16 cellular contexts compared by ENCODE assay signal in the genomic region with DNA sequence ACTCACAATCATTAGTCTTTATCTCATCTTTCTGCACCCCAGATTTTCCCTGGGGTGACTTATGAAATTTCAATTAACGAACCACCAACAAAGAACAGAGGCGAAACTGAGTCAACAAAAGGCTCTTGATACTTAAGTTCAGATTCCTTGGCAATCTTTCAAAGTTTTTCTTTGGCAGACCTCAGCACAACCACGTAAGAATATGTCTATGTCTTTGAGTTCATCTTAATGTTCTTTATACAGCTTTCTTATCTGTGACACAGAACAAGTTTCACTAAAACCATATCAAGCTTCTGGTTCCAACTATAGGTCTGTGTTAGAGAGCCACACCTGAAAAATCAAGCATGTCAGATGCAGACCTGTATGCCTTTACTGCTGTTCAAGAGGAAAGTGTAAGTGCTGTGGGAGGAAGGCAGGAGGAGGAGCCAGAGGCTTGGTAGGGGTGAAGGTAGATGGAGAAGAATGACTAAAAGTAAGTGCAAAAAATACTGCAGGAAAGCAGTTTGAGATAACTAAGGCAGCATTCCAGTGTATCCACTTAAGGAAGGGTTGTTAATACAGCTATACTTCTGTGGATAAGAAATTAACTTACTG.
A peak's percentile ranks its signal among the peaks of the same experiment; 100 is the strongest.
DNase-seq lines count a peak whose midpoint lies in the region; TF ChIP-seq lines count a peak whose summit lies in the region.
"Had no signal": no experiment of that assay in that cellular context is flagged by ENCODE, and none has a peak within 500 bp of the region (broad histone marks: within the 10 kb centered on the region; RNA-seq: fewer than 3 reads in every experiment).

No MANE protein-coding gene starts in this region.

- no peaks in the 10 kb centered on the region for H3K9me3 ChIP-seq in cardiac muscle cell (ENCODE audit: low read depth)
- H3K9me3 ChIP-seq in right atrium auricular region = no peaks in the 10 kb centered on the region
- H3K9me3 ChIP-seq: left ventricle myocardium inferior, neutrophil, uterus had no signal

- no peak overlapping the region for H3K4me3 ChIP-seq in cardiac muscle cell
- no peak overlapping the region for H3K4me3 ChIP-seq in right atrium auricular region
- H3K4me3 ChIP-seq: dorsolateral prefrontal cortex, left ventricle myocardium inferior, uterus had no signal

- TF ChIP-seq CTCF in cardiac muscle cell (IDR thresholded peaks at IDR 0.05; ENCODE audit: low read depth, low read length) (no peak), right atrium auricular region (IDR thresholded peaks at IDR 0.05) (no peak)

- H3K27ac ChIP-seq in cardiac muscle cell (peak overlapping the region; percentile 80), right atrium auricular region (no peak overlapping the region)
- H3K27ac ChIP-seq: left ventricle myocardium inferior, neutrophil, uterus had no signal

- peaks cover 3% of the 10 kb centered on the region for H3K36me3 ChIP-seq in cardiac muscle cell
- H3K36me3 ChIP-seq in right atrium auricular region = no peaks in the 10 kb centered on the region
- H3K36me3 ChIP-seq: left ventricle myocardium inferior, neutrophil, uterus had no signal

- H3K27me3 ChIP-seq in cardiac muscle cell (no peaks in the 10 kb centered on the region), right atrium auricular region (no peaks in the 10 kb centered on the region)
- H3K27me3 ChIP-seq: dorsolateral prefrontal cortex, neutrophil, uterus had no signal

- H3K4me1 ChIP-seq in cardiac muscle cell (ENCODE audit: low read depth) (peaks cover 29% of the 10 kb centered on the region), right atrium auricular region (no peaks in the 10 kb centered on the region)
- H3K4me1 ChIP-seq: left ventricle myocardium inferior, uterus had no signal

- DNase-seq in cardiac muscle cell (ENCODE audit: low read depth in 1 of 2, low spot score in 1 of 2) (peak; percentile 7 to 73), right atrium auricular region (ENCODE audit: low spot score) (no peak), astrocyte of the hippocampus (ENCODE audit: low read depth, low spot score) (peak; percentile 41), kidney glomerular epithelial cell (lab: John Stamatoyannopoulos, UW) (peak; percentile 53), NCI-H187 (lab: John Stamatoyannopoulos, UW) (no peak), hippocampal formation (lab: John Stamatoyannopoulos, UW) (no peak)
- no peak for DNase-seq in activated T-cell treated with anti-CD3 and anti-CD28 coated beads, Interleukin-2, amount 50 U/mL, for 48 hours
- no peak for DNase-seq in stimulated activated CD4-positive, alpha-beta T cell treated with anti-CD3 and anti-CD28 coated beads, Interleukin-2, amount 100 ng/mL, for 48 hours
- DNase-seq: activated naive CD8-positive, alpha-beta T cell treated with anti-CD3 and anti-CD28 coated beads, Interleukin-2, amount 10 ng/mL, durations not matched to agents 7 days and 5 days; DMS79 treated with DMSO at 0.1 percent for 48 hours; dorsolateral prefrontal cortex; left ventricle myocardium inferior; NCI-H526; Right ventricle myocardium superior; uterus had no signal

Comparison
In these comparisons a context has a peak if more than half of its experiments do, and no peak if none do; other contexts are left out.
1. DNase-seq: peak in cardiac muscle cell (2 of 2), astrocyte of the hippocampus (single experiment) and kidney glomerular epithelial cell (single experiment); none in right atrium auricular region (single experiment), NCI-H187 (0 of 2), hippocampal formation (0 of 2), activated T-cell treated with anti-CD3 and anti-CD28 coated beads, Interleukin-2, amount 50 U/mL, for 48 hours (0 of 2) and stimulated activated CD4-positive, alpha-beta T cell treated with anti-CD3 and anti-CD28 coated beads, Interleukin-2, amount 100 ng/mL, for 48 hours (0 of 2).